ENCODE assay signal across 8 cellular contexts in genomic region chr10:77165445-77166316, GRCh38.
A peak's percentile ranks its signal among the peaks of the same experiment; 100 is the strongest.
DNase-seq lines count a peak whose midpoint lies in the region; ATAC-seq and TF ChIP-seq lines count a peak whose summit lies in the region.

No MANE protein-coding gene starts in this region.

- peak; percentile 37 to 46 for ATAC-seq in CD4-positive, CD25-positive, alpha-beta regulatory T cell (ENCODE audit: low read depth in 2 of 2)
- ATAC-seq in GM19035 (IDR thresholded peaks at IDR 0.05; ENCODE audit: unreplicated experiment) (peak; percentile 60), left ventricle myocardium superior (peak; percentile 68)
- ATAC-seq in activated naive CD8-positive, alpha-beta T cell treated with anti-CD3 and anti-CD28 coated beads, Interleukin-2, amount 50 U/mL, for 24 hours: peak; percentile 57

- no peak overlapping the region for H2AFZ ChIP-seq in KMS-11 (ENCODE audit: low read depth)

- no peaks in the 10 kb centered on the region for H3K9me3 Mint-ChIP-seq in CD4-positive, CD25-positive, alpha-beta regulatory T cell
- no peaks in the 10 kb centered on the region for H3K9me3 Mint-ChIP-seq in activated naive CD8-positive, alpha-beta T cell treated with anti-CD3 and anti-CD28 coated beads, Interleukin-2, amount 50 U/mL, for 24 hours

- no peaks in the 10 kb centered on the region for H3K36me3 ChIP-seq in CD4-positive, CD25-positive, alpha-beta regulatory T cell (ENCODE audit: control insufficient read depth, insufficient read depth, low read length)
- H3K36me3 ChIP-seq in KMS-11 (ENCODE audit: insufficient read depth): no peaks in the 10 kb centered on the region
- no peaks in the 10 kb centered on the region for H3K36me3 ChIP-seq in rectal smooth muscle tissue (ENCODE audit: control insufficient read depth, insufficient read depth, low read length)

- H3K4me2 ChIP-seq in KMS-11: no peak overlapping the region

- H3K9me3 ChIP-seq in CD4-positive, CD25-positive, alpha-beta regulatory T cell (ENCODE audit: control insufficient read depth in 2 of 2, low read length in 2 of 2): no peaks in the 10 kb centered on the region

- intact Hi-C loops in left ventricle myocardium superior (cut with micrococcal nuclease): loop anchor here (10.0 kb wide), 1 partner anchor 549 kb away; no protein-coding TSS in a partner anchor

- H3K4me3 Mint-ChIP-seq in CD4-positive, CD25-positive, alpha-beta regulatory T cell: peak overlapping the region in 1 of 4 donors; percentile 1
- H3K4me3 Mint-ChIP-seq in activated naive CD8-positive, alpha-beta T cell treated with anti-CD3 and anti-CD28 coated beads, Interleukin-2, amount 50 U/mL, for 24 hours: no peak overlapping the region

- no peak overlapping the region for H3K27ac ChIP-seq in CD4-positive, CD25-positive, alpha-beta regulatory T cell (ENCODE audit: insufficient read depth, low read length, poor library complexity, severe bottlenecking)
- H3K27ac ChIP-seq in KMS-11: no peak overlapping the region
- peak overlapping the region; percentile 51 for H3K27ac ChIP-seq in rectal smooth muscle tissue (ENCODE audit: low read depth, low read length)

- peak overlapping the region in 1 of 3 donors; percentile 33 for H3K27ac Mint-ChIP-seq in CD4-positive, CD25-positive, alpha-beta regulatory T cell
- no peak overlapping the region for H3K27ac Mint-ChIP-seq in activated naive CD8-positive, alpha-beta T cell treated with anti-CD3 and anti-CD28 coated beads, Interleukin-2, amount 50 U/mL, for 24 hours

- no peaks in the 10 kb centered on the region for H3K79me2 ChIP-seq in KMS-11 (ENCODE audit: insufficient read depth, low read depth)

- peak; percentile 91 for TF ChIP-seq CTCF in KMS-11 (conservative IDR thresholded peaks at IDR 0.05; ENCODE audit: low read depth, low read length)

- no peaks in the 10 kb centered on the region for H3K27me3 ChIP-seq in CD4-positive, CD25-positive, alpha-beta regulatory T cell (ENCODE audit: control insufficient read depth, insufficient read depth, low read length)
- H3K27me3 ChIP-seq in KMS-11 (ENCODE audit: insufficient read depth, low read depth) (no peaks in the 10 kb centered on the region), rectal smooth muscle tissue (ENCODE audit: control insufficient read depth, insufficient read depth, low read length) (no peaks in the 10 kb centered on the region)

- H3K27me3 Mint-ChIP-seq in CD4-positive, CD25-positive, alpha-beta regulatory T cell: peaks cover 7% of the 10 kb centered on the region
- peaks cover 26% of the 10 kb centered on the region for H3K27me3 Mint-ChIP-seq in activated naive CD8-positive, alpha-beta T cell treated with anti-CD3 and anti-CD28 coated beads, Interleukin-2, amount 50 U/mL, for 24 hours

- peaks cover 0 to 5% (median 4%) of the 10 kb centered on the region in 4 donors for H3K4me1 Mint-ChIP-seq in CD4-positive, CD25-positive, alpha-beta regulatory T cell
- H3K4me1 Mint-ChIP-seq in activated naive CD8-positive, alpha-beta T cell treated with anti-CD3 and anti-CD28 coated beads, Interleukin-2, amount 50 U/mL, for 24 hours: peaks cover 5% of the 10 kb centered on the region

- H3K4me1 ChIP-seq in CD4-positive, CD25-positive, alpha-beta regulatory T cell (ENCODE audit: control insufficient read depth, insufficient read depth, low read length, poor library complexity, severe bottlenecking): no peaks in the 10 kb centered on the region
- no peaks in the 10 kb centered on the region for H3K4me1 ChIP-seq in KMS-11 (ENCODE audit: low read depth, poor library complexity, severe bottlenecking)
- peaks cover 23% of the 10 kb centered on the region for H3K4me1 ChIP-seq in rectal smooth muscle tissue (ENCODE audit: control insufficient read depth, insufficient read depth, low read length)

- no peaks in the 10 kb centered on the region for H3K36me3 Mint-ChIP-seq in CD4-positive, CD25-positive, alpha-beta regulatory T cell
- no peaks in the 10 kb centered on the region for H3K36me3 Mint-ChIP-seq in activated naive CD8-positive, alpha-beta T cell treated with anti-CD3 and anti-CD28 coated beads, Interleukin-2, amount 50 U/mL, for 24 hours (ENCODE audit: low read depth)

- DNase-seq in CD4-positive, CD25-positive, alpha-beta regulatory T cell: peak in 2 of 3 donors; percentile 13 to 48
- DNase-seq in OCI-M1 (lab: John Stamatoyannopoulos, UW) (peak; percentile 76), left ventricle myocardium superior (no peak), cortex of kidney (lab: John Stamatoyannopoulos, UW) (no peak)
- DNase-seq in activated naive CD8-positive, alpha-beta T cell treated with anti-CD3 and anti-CD28 coated beads, Interleukin-2, amount 50 U/mL, for 24 hours: peak; percentile 32

- H4K20me1 ChIP-seq in KMS-11 (ENCODE audit: insufficient read depth): no peaks in the 10 kb centered on the region

- H3K9ac ChIP-seq in KMS-11: no peak overlapping the region
- no peak overlapping the region for H3K9ac ChIP-seq in rectal smooth muscle tissue (ENCODE audit: low read length)

- no peak overlapping the region for H3K4me3 ChIP-seq in CD4-positive, CD25-positive, alpha-beta regulatory T cell (ENCODE audit: low read depth, low read length)
- H3K4me3 ChIP-seq in KMS-11 (IDR thresholded peaks at IDR 0.05; ENCODE audit: insufficient read depth, low read depth, low read length) (no peak overlapping the region), rectal smooth muscle tissue (ENCODE audit: low read length) (no peak overlapping the region)

Comparison
In these comparisons a context has a peak if more than half of its experiments do, and no peak if none do; other contexts are left out.
1. DNase-seq: peak in CD4-positive, CD25-positive, alpha-beta regulatory T cell (2 of 3), OCI-M1 (single experiment) and activated naive CD8-positive, alpha-beta T cell treated with anti-CD3 and anti-CD28 coated beads, Interleukin-2, amount 50 U/mL, for 24 hours (single experiment); none in left ventricle myocardium superior (single experiment) and cortex of kidney (single experiment).
2. Peak in every context shown above with its lines, with median percentiles within 50 percentile points of each other: ATAC-seq.